In the genomic region with DNA sequence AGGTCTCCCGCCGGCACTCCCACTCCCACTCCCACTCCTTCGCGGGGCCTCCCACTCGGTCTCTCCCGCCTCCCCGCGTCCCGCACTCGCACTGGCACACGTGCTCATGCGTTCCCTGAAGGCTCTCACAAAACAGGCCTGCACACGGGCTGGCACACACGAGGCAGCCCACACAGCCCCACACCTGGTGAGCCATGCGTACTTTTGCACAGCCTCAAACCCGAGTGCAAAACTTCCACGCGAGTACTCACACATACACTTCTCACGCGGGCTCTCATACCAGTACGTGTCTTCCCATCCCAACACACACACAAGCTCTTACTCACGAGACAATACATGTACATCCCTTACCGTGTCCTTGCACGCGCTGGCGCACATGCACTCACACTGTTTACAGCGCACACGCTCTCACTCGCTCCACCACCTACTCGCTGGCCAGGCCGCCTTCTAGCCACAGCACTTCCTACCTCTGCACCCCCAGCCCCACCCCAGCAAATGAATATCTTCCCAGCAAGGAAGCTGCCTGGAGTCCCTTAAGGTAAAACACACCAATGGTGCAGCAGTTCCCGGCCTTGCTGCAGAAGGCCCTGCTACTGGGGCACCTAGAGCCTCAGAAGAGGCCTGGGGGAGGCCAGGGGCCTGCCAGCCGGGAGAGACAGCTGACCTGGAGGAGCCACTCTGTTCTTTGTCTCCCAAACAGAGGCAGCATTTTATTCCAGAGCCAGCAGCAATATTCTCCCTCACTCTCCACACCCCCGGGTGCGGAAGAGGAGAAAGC, we compare ENCODE assay signal across 8 cellular contexts. TPM values are rescaled to one million over a fixed set of nuclear protein-coding genes. Genes with fewer than 3 reads are reported as not detected.
DNase-seq lines count a peak whose midpoint lies in the region; ATAC-seq, FAIRE-seq and TF ChIP-seq lines count a peak whose summit lies in the region.

No MANE protein-coding gene starts in this region.

- H3K9me3 Mint-ChIP-seq in activated CD4-positive, alpha-beta T cell treated with anti-CD3 and anti-CD28 coated beads, Interleukin-2, amount 10 ng/mL, durations not matched to agents 24 days and 14 days, result no peaks in the 10 kb centered on the region
- no peaks in the 10 kb centered on the region for H3K9me3 Mint-ChIP-seq in activated CD8-positive, alpha-beta T cell treated with anti-CD3 and anti-CD28 coated beads, Interleukin-2, amount 10 ng/mL, durations not matched to agents 7 days and 5 days (ENCODE audit: insufficient read depth)

- intact Hi-C loops in activated CD4-positive, alpha-beta T cell treated with anti-CD3 and anti-CD28 coated beads, Interleukin-2, amount 10 ng/mL, durations not matched to agents 24 days and 14 days (cut with micrococcal nuclease), result loop anchor here (1.0 to 10.0 kb wide), 4 partner anchors 7 to 228 kb away; a partner anchor contains a TSS
- intact Hi-C loops in Right ventricle myocardium superior (cut with DNase I), result no loop called here
- intact Hi-C loops in pancreas (cut with DNase I), result no loop called here

- H3K27ac Mint-ChIP-seq in activated CD4-positive, alpha-beta T cell treated with anti-CD3 and anti-CD28 coated beads, Interleukin-2, amount 10 ng/mL, durations not matched to agents 24 days and 14 days, result peak overlapping the region; percentile 89
- peak overlapping the region; percentile 51 for H3K27ac Mint-ChIP-seq in activated CD8-positive, alpha-beta T cell treated with anti-CD3 and anti-CD28 coated beads, Interleukin-2, amount 10 ng/mL, durations not matched to agents 7 days and 5 days

- no peaks in the 10 kb centered on the region for H3K27me3 ChIP-seq in pancreas

- no peaks in the 10 kb centered on the region for H3K9me3 ChIP-seq in pancreas

- peaks cover 17 to 46% (median 27%) of the 10 kb centered on the region in 3 donors for H3K4me1 ChIP-seq in pancreas

- CTCF ChIA-PET in activated CD8-positive, alpha-beta T cell treated with anti-CD3 and anti-CD28 coated beads, Interleukin-2, amount 10 ng/mL, durations not matched to agents 7 days and 5 days (lab: Charles Lee), result no interaction called here

- H3K27me3 Mint-ChIP-seq in activated CD4-positive, alpha-beta T cell treated with anti-CD3 and anti-CD28 coated beads, Interleukin-2, amount 10 ng/mL, durations not matched to agents 24 days and 14 days, result peaks cover 68% of the 10 kb centered on the region
- H3K27me3 Mint-ChIP-seq in activated CD8-positive, alpha-beta T cell treated with anti-CD3 and anti-CD28 coated beads, Interleukin-2, amount 10 ng/mL, durations not matched to agents 7 days and 5 days (ENCODE audit: low read depth), result peaks cover 54% of the 10 kb centered on the region

- peak overlapping the region; percentile 53 to 96 (median 86) for H3K27ac ChIP-seq in pancreas

- POLR2A ChIA-PET in activated CD8-positive, alpha-beta T cell treated with anti-CD3 and anti-CD28 coated beads, Interleukin-2, amount 10 ng/mL, durations not matched to agents 7 days and 5 days (lab: Charles Lee), result no interaction called here

- ATAC-seq in activated CD8-positive, alpha-beta T cell treated with anti-CD3 and anti-CD28 coated beads, Interleukin-2, amount 10 ng/mL, durations not matched to agents 7 days and 5 days, result peak; percentile 67
- ATAC-seq in Right ventricle myocardium superior (ENCODE audit: poor library complexity), result peak; percentile 5
- ATAC-seq in pancreas, result peak in 3 of 4 donors; percentile 0 to 25 (median 2)
- ATAC-seq in HG02973 (IDR thresholded peaks at IDR 0.05; ENCODE audit: unreplicated experiment), result no peak
- no peak for ATAC-seq in HG03342 (IDR thresholded peaks at IDR 0.05; ENCODE audit: unreplicated experiment)

- H3K36me3 ChIP-seq in pancreas, result no peaks in the 10 kb centered on the region

- 35 to 41% methylated on average over 34 to 35 of the region's 35 CpGs for WGBS in pancreas, 2 donors

- FAIRE-seq in pancreas (lab: Jason Lieb, UNC), result no peak

- DNase-seq in activated CD4-positive, alpha-beta T cell treated with anti-CD3 and anti-CD28 coated beads, Interleukin-2, amount 10 ng/mL, durations not matched to agents 24 days and 14 days, result no peak
- no peak for DNase-seq in activated CD4-positive, alpha-beta T cell treated with anti-CD3 and anti-CD28 coated beads, Interleukin-2, amount 50 U/mL, for 48 hours
- no peak for DNase-seq in activated CD8-positive, alpha-beta T cell treated with anti-CD3 and anti-CD28 coated beads, Interleukin-2, amount 10 ng/mL, durations not matched to agents 7 days and 5 days
- DNase-seq in Right ventricle myocardium superior (no peak), pancreas (peak in 1 of 6 donors; percentile 67)
- DNase-seq in activated effector memory CD4-positive, alpha-beta T cell treated with Interleukin-2 at 50 U/mL for 16 hours, result no peak

- H3K4me3 Mint-ChIP-seq in activated CD4-positive, alpha-beta T cell treated with anti-CD3 and anti-CD28 coated beads, Interleukin-2, amount 10 ng/mL, durations not matched to agents 24 days and 14 days, result peak overlapping the region; percentile 87
- H3K4me3 Mint-ChIP-seq in activated CD8-positive, alpha-beta T cell treated with anti-CD3 and anti-CD28 coated beads, Interleukin-2, amount 10 ng/mL, durations not matched to agents 7 days and 5 days, result peak overlapping the region; percentile 74

- H3K4me1 Mint-ChIP-seq in activated CD4-positive, alpha-beta T cell treated with anti-CD3 and anti-CD28 coated beads, Interleukin-2, amount 10 ng/mL, durations not matched to agents 24 days and 14 days, result peaks cover 30% of the 10 kb centered on the region
- H3K4me1 Mint-ChIP-seq in activated CD8-positive, alpha-beta T cell treated with anti-CD3 and anti-CD28 coated beads, Interleukin-2, amount 10 ng/mL, durations not matched to agents 7 days and 5 days (ENCODE audit: low read depth), result peaks cover 29% of the 10 kb centered on the region

- no peaks in the 10 kb centered on the region for H3K36me3 Mint-ChIP-seq in activated CD4-positive, alpha-beta T cell treated with anti-CD3 and anti-CD28 coated beads, Interleukin-2, amount 10 ng/mL, durations not matched to agents 24 days and 14 days (ENCODE audit: low read depth)
- H3K36me3 Mint-ChIP-seq in activated CD8-positive, alpha-beta T cell treated with anti-CD3 and anti-CD28 coated beads, Interleukin-2, amount 10 ng/mL, durations not matched to agents 7 days and 5 days (ENCODE audit: low read depth), result no peaks in the 10 kb centered on the region

- TF ChIP-seq CTCF in pancreas (IDR thresholded peaks at IDR 0.05), result no peak

- H3K4me3 ChIP-seq in pancreas, result peak overlapping the region in 3 of 4 donors; percentile 48 to 61 (median 50)

RNA-seq across cellular contexts. Expression of a gene that starts 0.5 kb away (rescaled TPM):
- 0.58 and 1.7 TPM in 2 replicates for total RNA-seq in activated CD4-positive, alpha-beta T cell treated with anti-CD3 and anti-CD28 coated beads, Interleukin-2, amount 10 ng/mL, durations not matched to agents 24 days and 14 days
- under 1 TPM in 1 of 2 experiments, not detected in 1; 0.53 TPM for total RNA-seq in activated CD8-positive, alpha-beta T cell treated with anti-CD3 and anti-CD28 coated beads, Interleukin-2, amount 10 ng/mL, durations not matched to agents 7 days and 5 days
- total RNA-seq in Right ventricle myocardium superior (61.6 TPM), pancreas (10 to 100 TPM; 33.8 to 71.0 (median 60.5) TPM)
- 100 to 1,000 TPM; 277 to 284 TPM for polyA plus RNA-seq in pancreas

Comparison
In these comparisons a context has a peak if more than half of its experiments do, and no peak if none do; other contexts are left out.
1. ATAC-seq: peak in activated CD8-positive, alpha-beta T cell treated with anti-CD3 and anti-CD28 coated beads, Interleukin-2, amount 10 ng/mL, durations not matched to agents 7 days and 5 days (single experiment), Right ventricle myocardium superior (single experiment) and pancreas (3 of 4); none in HG02973 (single experiment) and HG03342 (single experiment).
2. RNA of a gene that starts 0.5 kb away (total RNA-seq): 61.6 TPM in Right ventricle myocardium superior (single experiment) and 33.8 to 71.0 TPM in pancreas; 0.58 to 1.7 TPM in activated CD4-positive, alpha-beta T cell treated with anti-CD3 and anti-CD28 coated beads, Interleukin-2, amount 10 ng/mL, durations not matched to agents 24 days and 14 days and 0.53 TPM in activated CD8-positive, alpha-beta T cell treated with anti-CD3 and anti-CD28 coated beads, Interleukin-2, amount 10 ng/mL, durations not matched to agents 7 days and 5 days; every median in the first group is over 10 times any median in the second.